9 cellular contexts compared by ENCODE assay signal in genomic region chr4:95547708-95548471, GRCh38. TPM values are rescaled to one million over a fixed set of nuclear protein-coding genes. Genes with fewer than 3 reads are reported as not detected.
DNase-seq lines count a peak whose midpoint lies in the region; ATAC-seq, FAIRE-seq and TF ChIP-seq lines count a peak whose summit lies in the region.
"Had no signal": no experiment of that assay in that cellular context is flagged by ENCODE, and none has a peak within 500 bp of the region (broad histone marks: within the 10 kb centered on the region; RNA-seq: fewer than 3 reads in every experiment).

No MANE protein-coding gene starts in this region.

- no peaks in the 10 kb centered on the region for H3K27me3 ChIP-seq in endocrine pancreas (ENCODE audit: control insufficient read depth, insufficient read depth, low read length)
- peaks cover 29% of the 10 kb centered on the region for H3K27me3 ChIP-seq in thymus (ENCODE audit: control insufficient read depth, insufficient read depth)

- H3K4me3 ChIP-seq in endocrine pancreas (ENCODE audit: control insufficient read depth, insufficient read depth, low read length) (peak overlapping the region; percentile 62), mesodermal cell (ENCODE audit: extremely low read depth, insufficient read depth, low read length, poor library complexity, severe bottlenecking) (peak overlapping the region; percentile 74), thymus (ENCODE audit: low read length) (peak overlapping the region; percentile 56)

- H3K27ac ChIP-seq in mesodermal cell (ENCODE audit: low read depth, low read length, severe bottlenecking) = peak overlapping the region; percentile 72
- no peak overlapping the region for H3K27ac ChIP-seq in thymus (ENCODE audit: low read depth)

- H3K4me1 ChIP-seq in endocrine pancreas (ENCODE audit: control insufficient read depth, insufficient read depth, low read length) (no peaks in the 10 kb centered on the region), mesodermal cell (ENCODE audit: control insufficient read depth, insufficient read depth, low read length, poor library complexity, severe bottlenecking) (no peaks in the 10 kb centered on the region), thymus (ENCODE audit: control insufficient read depth, insufficient read depth, low read length) (no peaks in the 10 kb centered on the region)

- H3K9ac ChIP-seq in endocrine pancreas (ENCODE audit: control insufficient read depth, insufficient read depth, low read length) = peak overlapping the region; percentile 55

- H3K36me3 ChIP-seq in endocrine pancreas (ENCODE audit: control insufficient read depth, insufficient read depth, low read length) (no peaks in the 10 kb centered on the region), mesodermal cell (ENCODE audit: control insufficient read depth, insufficient read depth, low read length) (no peaks in the 10 kb centered on the region), thymus (ENCODE audit: control insufficient read depth, insufficient read depth) (no peaks in the 10 kb centered on the region)

- no peak for ATAC-seq in GM21717 (IDR thresholded peaks at IDR 0.05; ENCODE audit: unreplicated experiment)
- ATAC-seq in HG02623 (IDR thresholded peaks at IDR 0.05; ENCODE audit: unreplicated experiment) = no peak

- 0% methylated on average over 36 of the region's 41 CpGs for WGBS in mesodermal cell (ENCODE audit: insufficient coverage in 2 of 2), 2 experiments
- WGBS in thymus = 6% methylated on average over 41 of the region's 41 CpGs

- TF ChIP-seq POLR2A in GM12891 (IDR thresholded peaks at IDR 0.05; ENCODE audit: low read depth, low read length) = no peak

- no peak for FAIRE-seq in GM12891 (lab: Jason Lieb, UNC)

- DNase-seq in activated CD8-positive, alpha-beta memory T cell treated with anti-CD3 and anti-CD28 coated beads for 24 hours = peak; percentile 55
- DNase-seq in activated CD8-positive, alpha-beta memory T cell treated with anti-CD3 and anti-CD28 coated beads, Interleukin-2, amount 50 U/mL, for 4 hours = no peak
- no peak for DNase-seq in GM12891 (ENCODE audit: insufficient read length, low spot score)
- DNase-seq: DND-41 had no signal

- H3K9me3 ChIP-seq in endocrine pancreas (ENCODE audit: control insufficient read depth, low read length) = no peaks in the 10 kb centered on the region
- no peaks in the 10 kb centered on the region for H3K9me3 ChIP-seq in mesodermal cell (ENCODE audit: control insufficient read depth, low read length)
- no peaks in the 10 kb centered on the region for H3K9me3 ChIP-seq in thymus (ENCODE audit: control insufficient read depth)

TF ChIP-seq in GM12891, 5 proteins besides CTCF, POLR2A, EP300 and RAD21:
- TF ChIP-seq SPI1 (IDR thresholded peaks at IDR 0.05; ENCODE audit: low read depth, low read length) (no peak), POU2F2 (IDR thresholded peaks at IDR 0.05; ENCODE audit: low read depth, low read length) (no peak), TAF1 (IDR thresholded peaks at IDR 0.05; ENCODE audit: low read depth, low read length) (no peak)

RNA-seq across cellular contexts. Expression of gene UNC5C, which starts 0.9 kb away (rescaled TPM):
- 41.3 TPM for polyA plus RNA-seq in mesodermal cell (2013, experiment 1 of 2)
- 31.8 TPM for polyA plus RNA-seq in mesodermal cell (2013, experiment 2 of 2)
- 0.98 TPM for polyA plus RNA-seq in thymus
- polyA plus RNA-seq in GM12891 (2012; ENCODE audit: low read depth, missing spikeins) = not detected
